22 cellular contexts compared by ENCODE assay signal in the genomic region with DNA sequence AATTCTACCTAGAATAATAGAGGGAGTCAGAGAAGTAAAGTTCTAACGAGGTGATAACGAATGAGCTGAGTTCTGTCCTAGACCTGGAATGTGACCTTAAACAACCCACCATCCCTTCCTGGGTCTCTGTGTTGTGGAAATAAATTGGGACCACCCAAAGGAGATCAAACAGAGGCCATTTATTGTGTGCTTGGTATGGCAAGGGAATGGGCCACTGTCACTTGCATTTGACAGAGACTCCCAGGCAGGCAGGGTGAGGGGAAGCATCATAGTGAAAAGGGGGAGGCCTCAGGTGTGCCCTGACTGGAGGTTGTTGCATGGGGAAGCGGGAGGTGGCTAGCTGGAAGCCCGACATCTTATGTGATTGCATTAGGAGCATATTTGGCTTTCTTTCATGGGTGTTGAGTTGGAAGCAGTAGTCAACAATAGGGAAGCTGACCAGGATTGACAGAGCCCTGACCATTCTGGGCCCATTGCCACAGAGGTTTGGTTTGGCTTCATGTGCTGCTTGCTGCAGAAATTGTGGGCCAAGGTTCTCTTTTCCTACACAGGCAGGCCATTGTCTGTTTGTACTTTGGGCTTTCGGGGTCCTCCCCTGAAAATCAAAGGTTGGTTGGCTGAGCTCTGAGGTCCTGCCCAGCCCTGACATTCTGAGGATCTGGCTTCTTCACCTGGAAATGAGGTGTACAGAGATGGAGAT. TPM values are rescaled to one million over a fixed set of nuclear protein-coding genes. Genes with fewer than 3 reads are reported as not detected.
DNase-seq lines count a peak whose midpoint lies in the region; ATAC-seq, FAIRE-seq and TF ChIP-seq lines count a peak whose summit lies in the region.
"Had no signal": no experiment of that assay in that cellular context is flagged by ENCODE, and none has a peak within 500 bp of the region (broad histone marks: within the 10 kb centered on the region; RNA-seq: fewer than 3 reads in every experiment).

No MANE protein-coding gene starts in this region.

- H3K36me3 ChIP-seq in WERI-Rb-1 = no peaks in the 10 kb centered on the region
- H3K36me3 ChIP-seq in stomach = no peaks in the 10 kb centered on the region
- H3K36me3 ChIP-seq: BE2C had no signal

- no peak for ATAC-seq in GM21526 (IDR thresholded peaks at IDR 0.05; ENCODE audit: low FRiP score, unreplicated experiment)
- ATAC-seq: A549 had no signal

- intact Hi-C loops in stomach (cut with DNase I; ENCODE audit: low total_unique reads) = loop anchor here (5.0 kb wide), 1 partner anchor 257 kb away; no protein-coding TSS in a partner anchor

- no peaks in the 10 kb centered on the region for H3K27me3 ChIP-seq in WERI-Rb-1 (ENCODE audit: insufficient read depth, low read depth, severe bottlenecking)
- H3K27me3 ChIP-seq in stomach = no peaks in the 10 kb centered on the region
- H3K27me3 ChIP-seq: BE2C had no signal

- H3K4me1 ChIP-seq in stomach = peaks cover 0 to 9% (median 6%) of the 10 kb centered on the region in 4 donors
- H3K4me1 ChIP-seq: A549, BE2C had no signal

- TF ChIP-seq EP300 in stomach (IDR thresholded peaks at IDR 0.05) = no peak

- H3K27ac ChIP-seq in WERI-Rb-1 = peak overlapping the region; percentile 70
- no peak overlapping the region for H3K27ac ChIP-seq in stomach
- H3K27ac ChIP-seq: A549, PC-9, RWPE1 had no signal

- DNase-seq in WERI-Rb-1 (no peak), fibroblast of peridontal ligament (ENCODE audit: extremely low read depth) (peak; percentile 14), medulla oblongata (ENCODE audit: extremely low spot score) (peak; percentile 44), stomach (peak; percentile 47), DMS114 treated with DMSO at 0.1 percent for 48 hours (lab: John Stamatoyannopoulos, UW; ENCODE audit: unreplicated experiment) (no peak), D721Med (ENCODE audit: insufficient read length, low spot score) (no peak)
- DNase-seq: BE2C, DMS79, H9, HFFc6, Kasumi-1, NCI-H1048, NCI-H1417 treated with DMSO at 0.1 percent for 48 hours, NCI-H187, NCI-H446, NCI-H526, PC-9 had no signal

- no peak for TF ChIP-seq CTCF in WERI-Rb-1 (IDR thresholded peaks at IDR 0.05; ENCODE audit: low read depth, low read length)
- TF ChIP-seq CTCF in stomach (IDR thresholded peaks at IDR 0.05) = no peak
- TF ChIP-seq CTCF in D721Med (IDR thresholded peaks at IDR 0.05; ENCODE audit: insufficient read depth, missing control alignments) = no peak

- no peak for FAIRE-seq in D721Med (lab: Jason Lieb, UNC)
- FAIRE-seq: A549, GM19239 had no signal

- WGBS in stomach, 5 donors = 53 to 83% (median 64%) methylated on average over 5 of the region's 5 CpGs

- H3K4me3 ChIP-seq in WERI-Rb-1 (ENCODE audit: low read depth, low read length) (no peak overlapping the region), stomach (no peak overlapping the region)
- H3K4me3 ChIP-seq: A549, PC-9 had no signal

- no peak for TF ChIP-seq POLR2A in stomach (IDR thresholded peaks at IDR 0.05)

- peaks cover 13% of the 10 kb centered on the region for H3K9me3 ChIP-seq in WERI-Rb-1 (ENCODE audit: severe bottlenecking)
- peaks cover 0 to 5% (median 2%) of the 10 kb centered on the region in 4 donors for H3K9me3 ChIP-seq in stomach
- H3K9me3 ChIP-seq: A549, BE2C had no signal

RNA-seq across cellular contexts. Expression of a gene that starts 17.6 kb away (rescaled TPM):
- not detected for total RNA-seq in stomach
- polyA plus RNA-seq in stomach = not detected
- total RNA-seq: H9, HFFc6, MCF 10A, PC-9 had no signal
- polyA plus RNA-seq: A549 had no signal

Comparison
In these comparisons a context has a peak if more than half of its experiments do, and no peak if none do; other contexts are left out.
1. DNase-seq: peak in fibroblast of peridontal ligament (single experiment), medulla oblongata (single experiment) and stomach (single experiment); none in WERI-Rb-1 (single experiment), DMS114 treated with DMSO at 0.1 percent for 48 hours (single experiment) and D721Med (single experiment).